In genomic region chr15:100627789-100628395, GRCh38 we compare ENCODE assay signal across 8 cellular contexts. TPM values are rescaled to one million over a fixed set of nuclear protein-coding genes. Genes with fewer than 3 reads are reported as not detected.
DNase-seq lines count a peak whose midpoint lies in the region; ATAC-seq and TF ChIP-seq lines count a peak whose summit lies in the region.

No MANE protein-coding gene starts in this region.

- peaks cover 3% of the 10 kb centered on the region for H3K36me3 ChIP-seq in brain microvascular endothelial cell (replicated peaks)

- peaks cover 11 to 19% (median 13%) of the 10 kb centered on the region in 3 donors for H3K36me3 Mint-ChIP-seq in immature natural killer cell

- DNase-seq in NCI-H510A treated with DMSO at 0.1 percent for 48 hours (lab: John Stamatoyannopoulos, UW), result peak; percentile 22
- no peak for DNase-seq in NCI-H510A (lab: John Stamatoyannopoulos, UW)
- DNase-seq in NCI-H187 (lab: John Stamatoyannopoulos, UW), result peak; percentile 58 to 67
- DNase-seq in UCSD-AML1 (lab: John Stamatoyannopoulos, UW; ENCODE audit: unreplicated experiment), result peak; percentile 29
- peak; percentile 72 for DNase-seq in brain microvascular endothelial cell
- peak; percentile 43 to 60 (median 51) for DNase-seq in immature natural killer cell
- DNase-seq in stimulated activated CD4-positive, alpha-beta T cell treated with anti-CD3 and anti-CD28 coated beads, Interleukin-15, amount 100 ng/mL, for 24 hours, result peak; percentile 63

- H3K27me3 ChIP-seq in brain microvascular endothelial cell (replicated peaks), result no peaks in the 10 kb centered on the region

- in situ Hi-C loops in brain microvascular endothelial cell (cut with HindIII; ENCODE audit: low pct_ligation_motif_present, low sequenced_read_pairs), result no loop called here

- H3K4me3 Mint-ChIP-seq in immature natural killer cell, result no peak overlapping the region

- ATAC-seq in HG02870 (IDR thresholded peaks at IDR 0.05; ENCODE audit: unreplicated experiment), result peak; percentile 73

- peaks cover 7 to 26% of the 10 kb centered on the region in 2 donors for H3K4me1 Mint-ChIP-seq in immature natural killer cell

- peak; percentile 75 for TF ChIP-seq CTCF in brain microvascular endothelial cell (IDR thresholded peaks at IDR 0.05; ENCODE audit: low read depth, low read length, missing control alignments)

- H3K9me3 Mint-ChIP-seq in immature natural killer cell, result no peaks in the 10 kb centered on the region

- no peak overlapping the region for H3K27ac ChIP-seq in brain microvascular endothelial cell

- H3K4me3 ChIP-seq in brain microvascular endothelial cell (ENCODE audit: low read depth, low read length), result no peak overlapping the region

- H3K27me3 Mint-ChIP-seq in immature natural killer cell (ENCODE audit: low read depth in 3 of 3), result no peaks in the 10 kb centered on the region

- no peak overlapping the region for H3K27ac Mint-ChIP-seq in immature natural killer cell

RNA-seq across cellular contexts. Expression of gene ASB7, which starts 25.5 kb away (rescaled TPM):
- polyA plus RNA-seq in immature natural killer cell, result 1 to 10 TPM; 8.2 to 9.9 (median 8.8) TPM

RNA-seq across cellular contexts. Expression of gene LINS1, which starts 25.9 kb away (rescaled TPM):
- 10 to 100 TPM; 22.7 to 28.8 (median 27.9) TPM for polyA plus RNA-seq in immature natural killer cell
